ENCODE assay signal across 15 cellular contexts in the genomic region with DNA sequence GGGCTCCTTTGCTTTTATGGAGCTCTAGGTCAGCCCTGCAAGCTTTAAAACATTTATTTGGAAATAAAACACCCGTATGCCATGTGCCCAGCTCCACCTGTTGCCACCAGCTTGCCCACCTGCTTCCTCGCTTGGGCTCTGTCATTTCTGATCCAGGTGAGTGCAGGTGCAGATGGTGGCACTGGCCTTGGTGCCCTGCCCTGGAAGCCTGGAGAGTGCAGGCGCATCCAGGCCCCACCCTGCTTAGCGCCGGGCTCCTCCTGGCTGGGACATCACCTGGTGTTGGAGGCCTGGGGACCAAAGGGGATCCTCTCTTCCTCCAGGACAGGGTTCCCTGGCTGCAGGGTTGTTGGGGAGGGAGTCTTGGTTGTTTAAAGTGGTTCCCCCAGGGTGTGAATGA.
"Had no signal": no experiment of that assay in that cellular context is flagged by ENCODE, and none has a peak within 500 bp of the region (broad histone marks: within the 10 kb centered on the region; RNA-seq: fewer than 3 reads in every experiment).

No MANE protein-coding gene starts in this region.

- DNase-seq: activated CD4-positive, alpha-beta memory T cell treated with anti-CD3 and anti-CD28 coated beads for 36 hours; activated CD4-positive, alpha-beta T cell treated with anti-CD3 and anti-CD28 coated beads for 36 hours; activated effector memory CD4-positive, alpha-beta T cell treated with Interleukin-2 at 50 U/mL for 16 hours; activated T-cell treated with anti-CD3 and anti-CD28 coated beads, Interleukin-2, amount 50 U/mL, for 4 hours; adrenal gland; hippocampal formation; mesendoderm; occipital lobe; stimulated activated CD4-positive, alpha-beta T cell treated with anti-CD3 and anti-CD28 coated beads, Interleukin-12 subunit alpha, Interleukin-12 subunit beta, amount 100 ng/mL, for 4 hours; stimulated activated CD4-positive, alpha-beta T cell treated with anti-CD3 and anti-CD28 coated beads, Interleukin-2, amount 100 ng/mL, for 24 hours; T-helper 2 cell; uterus had no signal

- H3K27ac ChIP-seq: adrenal gland, cardiac muscle cell, prostate gland, uterus had no signal

- H3K4me3 ChIP-seq: adrenal gland, cardiac muscle cell, prostate gland, uterus had no signal

- ATAC-seq: activated CD4-positive, alpha-beta T cell treated with anti-CD3 and anti-CD28 coated beads for 36 hours; activated T-cell treated with anti-CD3 and anti-CD28 coated beads, Interleukin-2, amount 50 U/mL, for 4 hours; sciatic nerve had no signal

- H3K36me3 ChIP-seq: adrenal gland, cardiac muscle cell, prostate gland, uterus had no signal

- H3K4me1 ChIP-seq: adrenal gland had no signal

- H3K27me3 ChIP-seq: adrenal gland, cardiac muscle cell, uterus had no signal

- H3K9me3 ChIP-seq: adrenal gland, prostate gland, uterus had no signal
